In the genomic region with DNA sequence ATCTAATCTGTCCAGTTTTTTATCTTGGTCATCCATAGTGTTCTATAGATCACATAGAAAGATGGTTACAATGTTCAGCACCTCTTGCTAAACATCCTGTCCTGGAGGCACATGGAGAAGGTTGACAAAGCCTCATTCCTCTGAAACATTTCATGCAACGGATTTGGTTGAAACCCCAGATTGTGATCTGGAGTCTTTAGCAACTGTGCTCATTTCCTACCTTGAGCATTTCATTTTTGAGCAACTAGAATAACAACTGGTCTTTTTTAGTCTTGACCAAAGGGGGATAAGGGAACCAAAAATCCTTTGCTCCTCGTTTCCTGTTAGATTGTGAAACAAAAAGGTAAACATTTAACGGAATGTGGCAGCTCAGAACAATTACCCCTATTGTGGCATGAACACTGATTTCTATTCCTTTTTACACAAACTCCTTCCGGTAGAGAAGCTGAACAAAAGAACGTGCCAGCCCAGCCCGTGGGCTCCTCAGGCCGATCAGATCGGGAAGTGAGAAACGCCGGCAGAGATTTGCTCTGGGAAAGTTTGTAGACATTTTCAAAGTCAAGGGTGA, we compare ENCODE assay signal across 8 cellular contexts.
DNase-seq lines count a peak whose midpoint lies in the region; ATAC-seq, FAIRE-seq and TF ChIP-seq lines count a peak whose summit lies in the region.

No MANE protein-coding gene starts in this region.

- H3K9ac ChIP-seq in adipocyte (ENCODE audit: low read length) (peak overlapping the region; percentile 76), kidney (ENCODE audit: low read length in 2 of 2) (no peak overlapping the region)

- no peaks in the 10 kb centered on the region for H3K27me3 ChIP-seq in adipocyte (replicated peaks; ENCODE audit: control insufficient read depth, insufficient read depth, low read length)
- H3K27me3 ChIP-seq in spleen (replicated peaks in 1 of 7): peaks cover 0 to 7% (median 0%) of the 10 kb centered on the region in 7 donors

- no peak for TF ChIP-seq POLR2A in spleen (IDR thresholded peaks at IDR 0.05)

- no peak overlapping the region for H3K4me3 ChIP-seq in adipocyte (ENCODE audit: low read length)
- peak overlapping the region in 1 of 2 donors; percentile 26 for H3K4me3 ChIP-seq in kidney (ENCODE audit: low read length in 2 of 2)
- peak overlapping the region in 1 of 8 donors; percentile 6 for H3K4me3 ChIP-seq in spleen

- WGBS in spleen, 5 donors: 7 to 9% (median 8%) methylated on average over 10 of the region's 10 CpGs

- intact Hi-C loops in kidney (cut with DNase I): no loop called here
- intact Hi-C loops in spleen (cut with DNase I; ENCODE audit: low total_unique reads): no loop called here

- no peak for FAIRE-seq in kidney (lab: Jason Lieb, UNC)

- no peaks in the 10 kb centered on the region for H3K36me3 ChIP-seq in adipocyte (ENCODE audit: control insufficient read depth, insufficient read depth, low read length, severe bottlenecking)
- no peaks in the 10 kb centered on the region for H3K36me3 ChIP-seq in kidney (ENCODE audit: control insufficient read depth in 1 of 2, insufficient read depth in 2 of 2, low read length in 2 of 2)
- H3K36me3 ChIP-seq in spleen: no peaks in the 10 kb centered on the region

- no peak for ATAC-seq in HG02870 (IDR thresholded peaks at IDR 0.05; ENCODE audit: unreplicated experiment)

- DNase-seq in HT1080 (ENCODE audit: low read depth) (peak; percentile 78), adipocyte (ENCODE audit: low read depth) (no peak), kidney (no peak), spleen (no peak), NCI-H2196 treated with DMSO at 0.1 percent for 48 hours (lab: John Stamatoyannopoulos, UW; ENCODE audit: unreplicated experiment) (no peak), KG1 (lab: John Stamatoyannopoulos, UW) (no peak)
- no peak for DNase-seq in stimulated activated CD4-positive, alpha-beta T cell treated with anti-CD3 and anti-CD28 coated beads, Interleukin-4, amount 100 ng/mL, for 4 hours

- TF ChIP-seq CTCF in kidney (IDR thresholded peaks at IDR 0.05; ENCODE audit: borderline replicate concordance, extremely low read depth, insufficient read depth) (no peak), spleen (IDR thresholded peaks at IDR 0.05 in 8 of 11, conservative IDR thresholded peaks at IDR 0.05 in 3 of 11) (no peak)

- H3K4me1 ChIP-seq in adipocyte (ENCODE audit: control insufficient read depth, insufficient read depth, low read length): peaks cover 54% of the 10 kb centered on the region
- peaks cover 13 to 16% of the 10 kb centered on the region in 2 donors for H3K4me1 ChIP-seq in kidney (ENCODE audit: control insufficient read depth in 1 of 2, insufficient read depth in 1 of 2, low read depth in 1 of 2, low read length in 2 of 2)
- H3K4me1 ChIP-seq in spleen: peaks cover 10 to 45% (median 27%) of the 10 kb centered on the region in 6 donors

- H3K9me3 ChIP-seq in adipocyte (ENCODE audit: control insufficient read depth, low read length) (peaks cover 14% of the 10 kb centered on the region), kidney (ENCODE audit: control insufficient read depth in 1 of 2, low read length in 2 of 2) (peaks cover 0 to 9% of the 10 kb centered on the region in 2 donors), spleen (peaks cover 0 to 9% (median 0%) of the 10 kb centered on the region in 8 donors)

- H3K27ac ChIP-seq in kidney (ENCODE audit: low read depth in 2 of 2, low read length in 2 of 2) (peak overlapping the region; percentile 63 to 66), spleen (peak overlapping the region; percentile 42 to 85 (median 74))
